ENCODE assay signal across 15 cellular contexts in genomic region chr2:64463784-64464183, GRCh38. TPM values are rescaled to one million over a fixed set of nuclear protein-coding genes. Genes with fewer than 3 reads are reported as not detected.
DNase-seq lines count a peak whose midpoint lies in the region; ATAC-seq and TF ChIP-seq lines count a peak whose summit lies in the region.
"Had no signal": no experiment of that assay in that cellular context is flagged by ENCODE, and none has a peak within 500 bp of the region (broad histone marks: within the 10 kb centered on the region; RNA-seq: fewer than 3 reads in every experiment).

No MANE protein-coding gene starts in this region.

- H3K9me1 ChIP-seq in IMR-90 (ENCODE audit: insufficient read depth, low read length) = no peaks in the 10 kb centered on the region

- H4K5ac ChIP-seq in IMR-90 (ENCODE audit: low read depth, low read length) = no peak overlapping the region

- POLR2A ChIA-PET in IMR-90 (lab: Charles Lee; ENCODE audit: unreplicated experiment) = no interaction called here

- H3K27ac Mint-ChIP-seq in activated T-helper 17 cell treated with anti-CD3 and anti-CD28 coated beads, Interleukin-2, amount 50 U/mL, for 72 hours = no peak overlapping the region
- H3K27ac Mint-ChIP-seq: activated T-helper 2 cell treated with anti-CD3 and anti-CD28 coated beads, Interferon-gamma antibody, Interleukin-2, Interleukin-4, amounts not matched to agents 10 μg/mL and 5 μg/mL and 100 μg/mL, durations not matched to agents 14 hours and 24 hours and 36 hours had no signal

- CTCF ChIA-PET in IMR-90 (lab: Yijun Ruan, JAX) = interaction anchor here (1.7 kb wide), 1 partner anchor 10 kb away, joined by 5 read pairs; no protein-coding TSS in a partner anchor

- H3K36me3 Mint-ChIP-seq in activated T-helper 17 cell treated with anti-CD3 and anti-CD28 coated beads, Interleukin-2, amount 50 U/mL, for 72 hours (ENCODE audit: low read depth) = no peaks in the 10 kb centered on the region

- intact Hi-C loops in IMR-90 (cut with micrococcal nuclease) = no loop called here
- intact Hi-C loops in left colon (cut with DNase I, micrococcal nuclease) = no loop called here
- intact Hi-C loops in posterior vena cava (cut with DNase I) = no loop called here

- no peak overlapping the region for H3K56ac ChIP-seq in IMR-90 (ENCODE audit: extremely low read depth, insufficient read depth, low read length)

- no peaks in the 10 kb centered on the region for H4K20me1 ChIP-seq in IMR-90 (ENCODE audit: insufficient read depth, low read length)

- H3K27me3 ChIP-seq in IMR-90 (ENCODE audit: control insufficient read depth, insufficient read depth, low read length) = peaks cover 19% of the 10 kb centered on the region
- no peaks in the 10 kb centered on the region for H3K27me3 ChIP-seq in brain microvascular endothelial cell (replicated peaks)
- H3K27me3 ChIP-seq: uterus had no signal

- H3K9me3 ChIP-seq in IMR-90 (ENCODE audit: control insufficient read depth, insufficient read depth, low read length) = no peaks in the 10 kb centered on the region
- H3K9me3 ChIP-seq: uterus had no signal

- no peak overlapping the region for H3K4ac ChIP-seq in IMR-90 (ENCODE audit: low read depth, low read length)

- no peak overlapping the region for H3K4me2 ChIP-seq in IMR-90 (ENCODE audit: low read depth, low read length)
- H3K4me2 ChIP-seq: PC-9 had no signal

- no peak overlapping the region for H3K14ac ChIP-seq in IMR-90 (replicated peaks; ENCODE audit: low read depth, low read length)

- no peak overlapping the region for H4K91ac ChIP-seq in IMR-90 (ENCODE audit: insufficient read depth, low read depth, low read length)

- no peaks in the 10 kb centered on the region for H3K9me3 Mint-ChIP-seq in activated T-helper 17 cell treated with anti-CD3 and anti-CD28 coated beads, Interleukin-2, amount 50 U/mL, for 72 hours
- H3K9me3 Mint-ChIP-seq: activated T-helper 2 cell treated with anti-CD3 and anti-CD28 coated beads, Interferon-gamma antibody, Interleukin-2, Interleukin-4, amounts not matched to agents 10 μg/mL and 5 μg/mL and 100 μg/mL, durations not matched to agents 14 hours and 24 hours and 36 hours; brain had no signal

- TF ChIP-seq CTCF in IMR-90 (conservative IDR thresholded peaks at IDR 0.05; ENCODE audit: low read depth, low read length) (no peak), brain microvascular endothelial cell (IDR thresholded peaks at IDR 0.05; ENCODE audit: low read depth, low read length, missing control alignments) (no peak)

- no peak for TF ChIP-seq POLR2A in IMR-90 (IDR thresholded peaks at IDR 0.05; ENCODE audit: low read depth, low read length)

- H2BK120ac ChIP-seq in IMR-90 (ENCODE audit: low read depth, low read length) = no peak overlapping the region

- H3K4me3 Mint-ChIP-seq in activated T-helper 17 cell treated with anti-CD3 and anti-CD28 coated beads, Interleukin-2, amount 50 U/mL, for 72 hours = no peak overlapping the region
- H3K4me3 Mint-ChIP-seq: brain had no signal

- no peak overlapping the region for H3K9ac ChIP-seq in IMR-90 (ENCODE audit: low read depth, low read length)
- H3K9ac ChIP-seq: parathyroid adenoma had no signal

- H3K36me3 ChIP-seq in IMR-90 (ENCODE audit: control insufficient read depth, insufficient read depth, low read length) (no peaks in the 10 kb centered on the region), brain microvascular endothelial cell (replicated peaks) (no peaks in the 10 kb centered on the region)
- H3K36me3 ChIP-seq: uterus had no signal

- DNase-seq in AG08395 (ENCODE audit: low spot score) (peak; percentile 70), IMR-90 (peak; percentile 61), brain microvascular endothelial cell (peak; percentile 79), left colon (no peak), SW 1271 (lab: John Stamatoyannopoulos, UW) (no peak), posterior vena cava (ENCODE audit: low spot score) (no peak)
- no peak for DNase-seq in activated T-cell treated with anti-CD3 and anti-CD28 coated beads, Interleukin-2, amount 50 U/mL, for 48 hours
- DNase-seq: activated CD4-positive, alpha-beta T cell treated with anti-CD3 and anti-CD28 coated beads, Interleukin-2, amount 50 U/mL, for 1 hour; PC-9; stimulated activated CD8-positive, alpha-beta memory T cell treated with anti-CD3 and anti-CD28 coated beads, Interleukin-4, amount 100 ng/mL, for 48 hours; uterus had no signal

- no peak overlapping the region for H2BK20ac ChIP-seq in IMR-90 (ENCODE audit: low read depth, low read length)

- H2AK9ac ChIP-seq in IMR-90 (replicated peaks; ENCODE audit: low read depth, low read length, poor library complexity) = no peak overlapping the region

- H3K27ac ChIP-seq in IMR-90 (ENCODE audit: insufficient read depth, low read length) (no peak overlapping the region), brain microvascular endothelial cell (no peak overlapping the region)
- H3K27ac ChIP-seq: parathyroid adenoma, PC-9, uterus had no signal

- ATAC-seq in IMR-90 (ENCODE audit: low read depth) (peak; percentile 59), left colon (peak; percentile 16)
- ATAC-seq in activated T-helper 17 cell treated with anti-CD3 and anti-CD28 coated beads, Interleukin-2, amount 50 U/mL, for 72 hours (replicated peaks) = no peak

- H3K79me1 ChIP-seq in IMR-90 (ENCODE audit: low read depth in 1 of 2, low read length in 2 of 2) = no peaks in the 10 kb centered on the region

- no TSS peak for BruUV-seq in IMR-90 (replicated peaks; lab: Mats Ljungman, UMichigan)

- no peaks in the 10 kb centered on the region; the same call in 1 of the 2 replicates for H3K4me1 ChIP-seq in IMR-90 (ENCODE audit: control insufficient read depth, insufficient read depth, low read length)
- H3K4me1 ChIP-seq: parathyroid adenoma, uterus had no signal

- H3K23ac ChIP-seq in IMR-90 (ENCODE audit: low read depth, low read length) = no peak overlapping the region

- no peak overlapping the region for H4K8ac ChIP-seq in IMR-90 (ENCODE audit: low read depth in 2 of 2, low read length in 2 of 2)

- no peaks in the 10 kb centered on the region for H3K4me1 Mint-ChIP-seq in activated T-helper 17 cell treated with anti-CD3 and anti-CD28 coated beads, Interleukin-2, amount 50 U/mL, for 72 hours

- TF ChIP-seq RAD21 in IMR-90 (IDR thresholded peaks at IDR 0.05; ENCODE audit: low read length) = no peak

- no peaks in the 10 kb centered on the region for H3K27me3 Mint-ChIP-seq in activated T-helper 17 cell treated with anti-CD3 and anti-CD28 coated beads, Interleukin-2, amount 50 U/mL, for 72 hours
- H3K27me3 Mint-ChIP-seq: brain had no signal

- H2AFZ ChIP-seq in IMR-90 (replicated peaks; ENCODE audit: low read length, poor library complexity) = no peak overlapping the region
- H2AFZ ChIP-seq: parathyroid adenoma, PC-9 had no signal

- in situ Hi-C loops in IMR-90 (cut with MboI; ENCODE audit: low sequenced_read_pairs) (no loop called here), brain microvascular endothelial cell (cut with HindIII; ENCODE audit: low pct_ligation_motif_present, low sequenced_read_pairs) (no loop called here)

- H3K18ac ChIP-seq in IMR-90 (ENCODE audit: low read depth, low read length) = no peak overlapping the region

- no peak overlapping the region for H2BK5ac ChIP-seq in IMR-90 (ENCODE audit: low read depth, low read length, poor library complexity, severe bottlenecking)

- dilution Hi-C loops in IMR-90 (cut with HindIII; ENCODE audit: low sequenced_read_pairs, unreplicated experiment) = no loop called here

- H2BK15ac ChIP-seq in IMR-90 (ENCODE audit: low read depth, low read length) = no peak overlapping the region

- H3K4me3 ChIP-seq in IMR-90 (ENCODE audit: insufficient read depth, low read depth, low read length) = no peak overlapping the region
- no peak overlapping the region for H3K4me3 ChIP-seq in brain microvascular endothelial cell (ENCODE audit: low read depth, low read length)
- H3K4me3 ChIP-seq: PC-9, uterus had no signal

- no peak overlapping the region for H2AK5ac ChIP-seq in IMR-90 (ENCODE audit: low read depth, low read length)

- WGBS in IMR-90 (ENCODE audit: extremely low coverage in 2 of 2, insufficient read length in 1 of 2), 2 experiments = no CpG with 5 or more reads among the region's 1 CpG

TF ChIP-seq in IMR-90, 13 proteins besides CTCF, POLR2A, EP300 and RAD21:
- TF ChIP-seq CHD1 (IDR thresholded peaks at IDR 0.05; ENCODE audit: low read depth, low read length) (no peak), RFX5 (IDR thresholded peaks at IDR 0.05; ENCODE audit: low read depth, low read length) (no peak), CEBPB (IDR thresholded peaks at IDR 0.05; ENCODE audit: low read depth, low read length) (no peak), MAFK (IDR thresholded peaks at IDR 0.05; ENCODE audit: low read depth, low read length) (no peak), SMC3 (IDR thresholded peaks at IDR 0.05; ENCODE audit: low read depth, low read length) (no peak), FOS (IDR thresholded peaks at IDR 0.05; ENCODE audit: low read depth, low read length) (no peak), BHLHE40 (IDR thresholded peaks at IDR 0.05; ENCODE audit: low read depth, low read length) (no peak), MAZ (IDR thresholded peaks at IDR 0.05; ENCODE audit: borderline replicate concordance, low read depth, low read length) (no peak)
- TF ChIP-seq, protein P1, sequence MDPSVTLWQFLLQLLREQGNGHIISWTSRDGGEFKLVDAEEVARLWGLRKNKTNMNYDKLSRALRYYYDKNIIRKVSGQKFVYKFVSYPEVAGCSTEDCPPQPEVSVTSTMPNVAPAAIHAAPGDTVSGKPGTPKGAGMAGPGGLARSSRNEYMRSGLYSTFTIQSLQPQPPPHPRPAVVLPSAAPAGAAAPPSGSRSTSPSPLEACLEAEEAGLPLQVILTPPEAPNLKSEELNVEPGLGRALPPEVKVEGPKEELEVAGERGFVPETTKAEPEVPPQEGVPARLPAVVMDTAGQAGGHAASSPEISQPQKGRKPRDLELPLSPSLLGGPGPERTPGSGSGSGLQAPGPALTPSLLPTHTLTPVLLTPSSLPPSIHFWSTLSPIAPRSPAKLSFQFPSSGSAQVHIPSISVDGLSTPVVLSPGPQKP (IDR thresholded peaks at IDR 0.05; ENCODE audit: borderline replicate concordance, low read depth, low read length) = no peak
TF ChIP-seq in IMR-90: peak in this region for 0.

RNA-seq across cellular contexts. Expression of gene LGALSL, which starts 9.8 kb away (rescaled TPM):
- 1.7 and 2.9 TPM in 2 replicates for total RNA-seq in IMR-90 (2012; rRNA removed)
- 0.86 and 1.1 TPM in 2 replicates for polyA plus RNA-seq in IMR-90 (2012; rRNA removed)
- polyA plus RNA-seq in IMR-90 (2012; cell fraction: cytosol; rRNA removed) = 0.84 and 1.1 TPM in 2 replicates
- 0.20 and 0.62 TPM in 2 replicates for polyA plus RNA-seq in IMR-90 (2012; cell fraction: nucleus; rRNA removed; ENCODE audit: low replicate concordance)
- 10 to 100 TPM; 43.6 to 45.5 TPM for total RNA-seq in left colon
- total RNA-seq in posterior vena cava = 10 to 100 TPM; 20.5 to 23.4 TPM
- 1 to 10 TPM; 1.4 to 2.2 TPM for total RNA-seq in activated T-helper 17 cell treated with anti-CD3 and anti-CD28 coated beads, Interleukin-2, amount 50 U/mL, for 72 hours

Comparison
In these comparisons a context has a peak if more than half of its experiments do, and no peak if none do; other contexts are left out.
1. DNase-seq: peak in AG08395 (single experiment), IMR-90 (single experiment) and brain microvascular endothelial cell (single experiment); none in left colon (0 of 2), SW 1271 (0 of 2), posterior vena cava (single experiment) and activated T-cell treated with anti-CD3 and anti-CD28 coated beads, Interleukin-2, amount 50 U/mL, for 48 hours (0 of 2).